In genomic region chrX:131445955-131446354, GRCh38 we compare ENCODE assay signal across 8 cellular contexts.
"Had no signal": no experiment of that assay in that cellular context is flagged by ENCODE, and none has a peak within 500 bp of the region (broad histone marks: within the 10 kb centered on the region; RNA-seq: fewer than 3 reads in every experiment).

No MANE protein-coding gene starts in this region.

- DNase-seq: GDM1, GF-D8 had no signal

- FAIRE-seq: G401.6, GM12878, GM12891, GM12892, GM18507, GM19239 had no signal

- ATAC-seq: GM12878 had no signal

- H3K4me3 ChIP-seq: GM12878 had no signal
